ENCODE assay signal across 19 cellular contexts in genomic region chr6:24757610-24758009, GRCh38. TPM values are rescaled to one million over a fixed set of nuclear protein-coding genes. Genes with fewer than 3 reads are reported as not detected.
"Had no signal": no experiment of that assay in that cellular context is flagged by ENCODE, and none has a peak within 500 bp of the region (broad histone marks: within the 10 kb centered on the region; RNA-seq: fewer than 3 reads in every experiment).

No MANE protein-coding gene starts in this region.

- DNase-seq: activated B cell treated with CpG ODN at 0.5 μM for 24 hours; activated CD4-positive, alpha-beta T cell treated with anti-CD3 and anti-CD28 coated beads, Interleukin-2, amount 10 ng/mL, durations not matched to agents 24 days and 14 days; activated naive CD4-positive, alpha-beta T cell treated with Interleukin-2 at 50 U/mL for 16 hours; central memory CD4-positive, alpha-beta T cell; erythroblast; hypothalamus; kidney glomerular epithelial cell; stimulated activated CD4-positive, alpha-beta T cell treated with anti-CD3 and anti-CD28 coated beads, Interleukin-2, amount 100 ng/mL, for 24 hours; stimulated activated naive B cell treated with anti-CD40 and anti-IgM and Interleukin-4, amounts not matched to agents 10 μg/mL and 1 μg/mL and 100 μg/mL, for 72 hours; trophoblast cell had no signal

- H3K36me3 Mint-ChIP-seq: mesothelial cell of epicardium; stimulated activated naive B cell treated with anti-CD40 and anti-IgM and Interleukin-4, amounts not matched to agents 10 μg/mL and 1 μg/mL and 100 μg/mL, for 72 hours had no signal

- H3K27me3 Mint-ChIP-seq: activated B cell treated with CpG ODN at 0.5 μM for 24 hours; activated CD4-positive, alpha-beta T cell treated with anti-CD3 and anti-CD28 coated beads, Interleukin-2, amount 10 ng/mL, durations not matched to agents 24 days and 14 days; stimulated activated naive B cell treated with anti-CD40 and anti-IgM and Interleukin-4, amounts not matched to agents 10 μg/mL and 1 μg/mL and 100 μg/mL, for 72 hours had no signal

- H3K4me3 Mint-ChIP-seq: activated B cell treated with CpG ODN at 0.5 μM for 24 hours; activated CD4-positive, alpha-beta T cell treated with anti-CD3 and anti-CD28 coated beads, Interleukin-2, amount 10 ng/mL, durations not matched to agents 24 days and 14 days; mesothelial cell of epicardium; neural crest cell; stimulated activated naive B cell treated with anti-CD40 and anti-IgM and Interleukin-4, amounts not matched to agents 10 μg/mL and 1 μg/mL and 100 μg/mL, for 72 hours had no signal

- ATAC-seq: sciatic nerve; stimulated activated naive B cell treated with anti-CD40 and anti-IgM and Interleukin-4, amounts not matched to agents 10 μg/mL and 1 μg/mL and 100 μg/mL, for 72 hours had no signal

- H3K27ac Mint-ChIP-seq: activated B cell treated with CpG ODN at 0.5 μM for 24 hours; activated CD4-positive, alpha-beta T cell treated with anti-CD3 and anti-CD28 coated beads, Interleukin-2, amount 10 ng/mL, durations not matched to agents 24 days and 14 days; mesothelial cell of epicardium; stimulated activated naive B cell treated with anti-CD40 and anti-IgM and Interleukin-4, amounts not matched to agents 10 μg/mL and 1 μg/mL and 100 μg/mL, for 72 hours had no signal

- H3K4me1 Mint-ChIP-seq: activated B cell treated with CpG ODN at 0.5 μM for 24 hours, mesothelial cell of epicardium had no signal

- H3K9me3 Mint-ChIP-seq: activated CD4-positive, alpha-beta T cell treated with anti-CD3 and anti-CD28 coated beads, Interleukin-2, amount 10 ng/mL, durations not matched to agents 24 days and 14 days; neural crest cell had no signal

RNA-seq across cellular contexts. Expression of gene ARMH2, which starts 41.1 kb away (rescaled TPM):
- total RNA-seq: glomerular endothelial cell, lower leg skin, mesothelial cell of epicardium, myocyte, neural crest cell, posterior vena cava, sciatic nerve, subcutaneous adipose tissue had no signal
- polyA plus RNA-seq: adipose tissue had no signal
